ENCODE assay signal across 32 cellular contexts in genomic region chr17:72458301-72458700, GRCh38.
DNase-seq lines count a peak whose midpoint lies in the region; ATAC-seq, FAIRE-seq and TF ChIP-seq lines count a peak whose summit lies in the region.
"Had no signal": no experiment of that assay in that cellular context is flagged by ENCODE, and none has a peak within 500 bp of the region (broad histone marks: within the 10 kb centered on the region; RNA-seq: fewer than 3 reads in every experiment).

No MANE protein-coding gene starts in this region.

- H3K79me2 ChIP-seq in HepG2 (ENCODE audit: insufficient read depth, low read length): peaks cover 81% of the 10 kb centered on the region
- no peaks in the 10 kb centered on the region for H3K79me2 ChIP-seq in neural progenitor cell (ENCODE audit: low read depth)
- peaks cover 16% of the 10 kb centered on the region for H3K79me2 ChIP-seq in SK-N-SH (ENCODE audit: insufficient read depth)

- H3K9me2 ChIP-seq in SK-N-SH: no peaks in the 10 kb centered on the region

- H3F3A ChIP-seq in neural progenitor cell (ENCODE audit: low read depth) (no peaks in the 10 kb centered on the region), SK-N-SH (replicated peaks; ENCODE audit: insufficient read depth) (no peaks in the 10 kb centered on the region)

- no peak for TF ChIP-seq RAD21 in HepG2 (CRISPR knock-in tag; IDR thresholded peaks at IDR 0.05)
- TF ChIP-seq RAD21 in SK-N-SH (IDR thresholded peaks at IDR 0.05; ENCODE audit: low read length): no peak

- no peak overlapping the region for H3K4me3 Mint-ChIP-seq in neural progenitor cell
- no peak overlapping the region for H3K4me3 Mint-ChIP-seq in activated T-helper 2 cell treated with anti-CD3 and anti-CD28 coated beads, Interferon-gamma antibody, Interleukin-2, Interleukin-4, amounts not matched to agents 10 μg/mL and 5 μg/mL and 100 μg/mL, durations not matched to agents 14 hours and 24 hours and 36 hours (ENCODE audit: low read depth)
- H3K4me3 Mint-ChIP-seq: activated B cell treated with CpG ODN at 0.5 μM for 24 hours; activated CD4-positive, alpha-beta T cell treated with anti-CD3 and anti-CD28 coated beads, Interleukin-2, amount 10 ng/mL, durations not matched to agents 7 days and 5 days; activated naive CD8-positive, alpha-beta T cell treated with anti-CD3 and anti-CD28 coated beads, Interleukin-2, amount 50 U/mL, for 24 hours; CD8-positive, alpha-beta T cell; effector memory CD8-positive, alpha-beta T cell; naive thymus-derived CD4-positive, alpha-beta T cell; stimulated activated memory B cell treated with anti-CD40 and anti-IgM and Interleukin-4, amounts not matched to agents 10 μg/mL and 1 μg/mL and 100 μg/mL, for 72 hours; T-cell had no signal

- TF ChIP-seq EP300 in HepG2 (IDR thresholded peaks at IDR 0.05; ENCODE audit: low read depth in 2 of 2, low read length in 2 of 2) (no peak), HepG2 (CRISPR knock-in tag; IDR thresholded peaks at IDR 0.05; ENCODE audit: borderline replicate concordance) (no peak), SK-N-SH (IDR thresholded peaks at IDR 0.05; ENCODE audit: borderline replicate concordance in 1 of 2, low read depth in 1 of 2, low read length in 1 of 2) (no peak)

- FAIRE-seq in HepG2 (lab: Jason Lieb, UNC): no peak
- FAIRE-seq: A204.1, GM12878, RCC 7860 had no signal

- H3K4me1 ChIP-seq in HepG2 (ENCODE audit: insufficient read depth, low read length) (peaks cover 65% of the 10 kb centered on the region), right lobe of liver (no peaks in the 10 kb centered on the region), colonic mucosa (peaks cover 8% of the 10 kb centered on the region), neural progenitor cell (no peaks in the 10 kb centered on the region), SK-N-SH (ENCODE audit: control insufficient read depth in 1 of 2, insufficient read depth in 2 of 2, low read depth in 1 of 2, low read length in 1 of 2) (peaks cover 0 to 6% of the 10 kb centered on the region in 2 experiments; a peak in 1 of 4 replicates)
- H3K4me1 ChIP-seq: left lung had no signal

- TF ChIP-seq POLR2A in HepG2 (IDR thresholded peaks at IDR 0.05; ENCODE audit: insufficient read depth in 1 of 2, low read depth in 2 of 2, low read length in 2 of 2) (no peak), right lobe of liver (IDR thresholded peaks at IDR 0.05) (no peak)

- H4K20me1 ChIP-seq in HepG2 (ENCODE audit: insufficient read depth, low read length) (no peaks in the 10 kb centered on the region), neural progenitor cell (ENCODE audit: low read depth) (no peaks in the 10 kb centered on the region), SK-N-SH (ENCODE audit: insufficient read depth) (no peaks in the 10 kb centered on the region)

- H3K9me3 Mint-ChIP-seq in neural progenitor cell: peaks cover 14% of the 10 kb centered on the region
- no peaks in the 10 kb centered on the region for H3K9me3 Mint-ChIP-seq in activated T-helper 2 cell treated with anti-CD3 and anti-CD28 coated beads, Interferon-gamma antibody, Interleukin-2, Interleukin-4, amounts not matched to agents 10 μg/mL and 5 μg/mL and 100 μg/mL, durations not matched to agents 14 hours and 24 hours and 36 hours
- H3K9me3 Mint-ChIP-seq: activated B cell treated with CpG ODN at 0.5 μM for 24 hours; activated CD4-positive, alpha-beta T cell treated with anti-CD3 and anti-CD28 coated beads, Interleukin-2, amount 10 ng/mL, durations not matched to agents 7 days and 5 days; activated naive CD8-positive, alpha-beta T cell treated with anti-CD3 and anti-CD28 coated beads, Interleukin-2, amount 50 U/mL, for 24 hours; CD8-positive, alpha-beta T cell; effector memory CD8-positive, alpha-beta T cell; T-cell had no signal

- ATAC-seq in HepG2 (no peak), right lobe of liver (no peak), HG03342 (IDR thresholded peaks at IDR 0.05; ENCODE audit: unreplicated experiment) (no peak)
- ATAC-seq: activated naive CD8-positive, alpha-beta T cell treated with anti-CD3 and anti-CD28 coated beads, Interleukin-2, amount 50 U/mL, for 24 hours; CD8-positive, alpha-beta T cell; effector memory CD8-positive, alpha-beta T cell; GM12878; left lung; naive thymus-derived CD4-positive, alpha-beta T cell; stimulated activated memory B cell treated with anti-CD40 and anti-IgM and Interleukin-4, amounts not matched to agents 10 μg/mL and 1 μg/mL and 100 μg/mL, for 72 hours; T-cell had no signal

- H3K27me3 Mint-ChIP-seq in neural progenitor cell (ENCODE audit: insufficient read depth, low read depth): peaks cover 7% of the 10 kb centered on the region
- H3K27me3 Mint-ChIP-seq in activated T-helper 2 cell treated with anti-CD3 and anti-CD28 coated beads, Interferon-gamma antibody, Interleukin-2, Interleukin-4, amounts not matched to agents 10 μg/mL and 5 μg/mL and 100 μg/mL, durations not matched to agents 14 hours and 24 hours and 36 hours (ENCODE audit: low read depth): no peaks in the 10 kb centered on the region
- H3K27me3 Mint-ChIP-seq: activated B cell treated with CpG ODN at 0.5 μM for 24 hours; activated CD4-positive, alpha-beta T cell treated with anti-CD3 and anti-CD28 coated beads, Interleukin-2, amount 10 ng/mL, durations not matched to agents 7 days and 5 days; activated naive CD8-positive, alpha-beta T cell treated with anti-CD3 and anti-CD28 coated beads, Interleukin-2, amount 50 U/mL, for 24 hours; stimulated activated memory B cell treated with anti-CD40 and anti-IgM and Interleukin-4, amounts not matched to agents 10 μg/mL and 1 μg/mL and 100 μg/mL, for 72 hours had no signal

- WGBS in HepG2 (ENCODE audit: low lambda C conversion rate): 98% methylated on average over 9 of the region's 9 CpGs
- 63% methylated on average over 3 of the region's 9 CpGs for WGBS in right lobe of liver (ENCODE audit: insufficient coverage, low coverage, low lambda C conversion rate, missing lambda C conversion rate)
- 88% methylated on average over 9 of the region's 9 CpGs for WGBS in SK-N-SH (ENCODE audit: low lambda C conversion rate)

- POLR2A ChIA-PET in HepG2 (lab: Yijun Ruan, JAX) (no interaction called here), SK-N-SH (lab: Yijun Ruan, JAX) (no interaction called here)

- no TSS peak for BruUV-seq in HepG2 (replicated peaks; lab: Mats Ljungman, UMichigan)

- peaks cover 11% of the 10 kb centered on the region for H3K4me1 Mint-ChIP-seq in neural progenitor cell
- H3K4me1 Mint-ChIP-seq in activated T-helper 2 cell treated with anti-CD3 and anti-CD28 coated beads, Interferon-gamma antibody, Interleukin-2, Interleukin-4, amounts not matched to agents 10 μg/mL and 5 μg/mL and 100 μg/mL, durations not matched to agents 14 hours and 24 hours and 36 hours (ENCODE audit: low read depth): no peaks in the 10 kb centered on the region
- H3K4me1 Mint-ChIP-seq: activated B cell treated with CpG ODN at 0.5 μM for 24 hours; activated CD4-positive, alpha-beta T cell treated with anti-CD3 and anti-CD28 coated beads, Interleukin-2, amount 10 ng/mL, durations not matched to agents 7 days and 5 days; activated naive CD8-positive, alpha-beta T cell treated with anti-CD3 and anti-CD28 coated beads, Interleukin-2, amount 50 U/mL, for 24 hours; naive thymus-derived CD4-positive, alpha-beta T cell; stimulated activated memory B cell treated with anti-CD40 and anti-IgM and Interleukin-4, amounts not matched to agents 10 μg/mL and 1 μg/mL and 100 μg/mL, for 72 hours; T-cell had no signal

- H2AFZ ChIP-seq in HepG2 (ENCODE audit: low read length): no peak overlapping the region
- H2AFZ ChIP-seq in neural progenitor cell (replicated peaks): no peak overlapping the region
- no peak overlapping the region for H2AFZ ChIP-seq in SK-N-SH (ENCODE audit: low read depth)

- CTCF ChIA-PET in HepG2 (lab: Yijun Ruan, JAX; ENCODE audit: low intra/inter-chr PET ratio, low total read pairs): no interaction called here
- CTCF ChIA-PET in SK-N-SH (lab: Yijun Ruan, JAX): no interaction called here

- H3K9me3 ChIP-seq in HepG2 (ENCODE audit: low read length) (no peaks in the 10 kb centered on the region), right lobe of liver (no peaks in the 10 kb centered on the region), colonic mucosa (no peaks in the 10 kb centered on the region), neural progenitor cell (ENCODE audit: low read depth) (no peaks in the 10 kb centered on the region), SK-N-SH (no peaks in the 10 kb centered on the region)
- H3K9me3 ChIP-seq: left lung, SJSA1 had no signal

- in situ Hi-C loops in HepG2 (cut with HindIII; ENCODE audit: extremely low pct_ligation_motif_present, low pct_unique_long_range_greater_than_20kb): no loop called here

- H3K4me2 ChIP-seq in HepG2 (ENCODE audit: low read depth, low read length): no peak overlapping the region
- H3K4me2 ChIP-seq in neural progenitor cell: no peak overlapping the region
- H3K4me2 ChIP-seq in SK-N-SH: no peak overlapping the region

- H3K36me3 Mint-ChIP-seq in neural progenitor cell: no peaks in the 10 kb centered on the region
- no peaks in the 10 kb centered on the region for H3K36me3 Mint-ChIP-seq in activated T-helper 2 cell treated with anti-CD3 and anti-CD28 coated beads, Interferon-gamma antibody, Interleukin-2, Interleukin-4, amounts not matched to agents 10 μg/mL and 5 μg/mL and 100 μg/mL, durations not matched to agents 14 hours and 24 hours and 36 hours (ENCODE audit: low read depth)
- H3K36me3 Mint-ChIP-seq: CD8-positive, alpha-beta T cell; naive thymus-derived CD4-positive, alpha-beta T cell; stimulated activated memory B cell treated with anti-CD40 and anti-IgM and Interleukin-4, amounts not matched to agents 10 μg/mL and 1 μg/mL and 100 μg/mL, for 72 hours; T-cell had no signal

- intact Hi-C loops in HepG2 (cut with micrococcal nuclease; ENCODE audit: unreplicated experiment) (no loop called here), right lobe of liver (cut with DNase I) (no loop called here), colonic mucosa (cut with DNase I) (no loop called here)
- intact Hi-C loops in activated T-helper 2 cell treated with anti-CD3 and anti-CD28 coated beads, Interferon-gamma antibody, Interleukin-2, Interleukin-4, amounts not matched to agents 10 μg/mL and 5 μg/mL and 100 μg/mL, durations not matched to agents 14 hours and 24 hours and 36 hours (cut with micrococcal nuclease): no loop called here

- H3K27ac ChIP-seq in HepG2 (ENCODE audit: extremely low read length, insufficient read depth, low read length) (no peak overlapping the region), right lobe of liver (no peak overlapping the region), colonic mucosa (peak overlapping the region; percentile 64), neural progenitor cell (no peak overlapping the region), SK-N-SH (ENCODE audit: low read depth in 2 of 2, low read length in 1 of 2) (no peak overlapping the region)
- H3K27ac ChIP-seq: left lung, SJSA1 had no signal

- H3K27ac Mint-ChIP-seq in neural progenitor cell: peak overlapping the region; percentile 60
- no peak overlapping the region for H3K27ac Mint-ChIP-seq in activated T-helper 2 cell treated with anti-CD3 and anti-CD28 coated beads, Interferon-gamma antibody, Interleukin-2, Interleukin-4, amounts not matched to agents 10 μg/mL and 5 μg/mL and 100 μg/mL, durations not matched to agents 14 hours and 24 hours and 36 hours
- H3K27ac Mint-ChIP-seq: activated B cell treated with CpG ODN at 0.5 μM for 24 hours; activated CD4-positive, alpha-beta T cell treated with anti-CD3 and anti-CD28 coated beads, Interleukin-2, amount 10 ng/mL, durations not matched to agents 7 days and 5 days; activated naive CD8-positive, alpha-beta T cell treated with anti-CD3 and anti-CD28 coated beads, Interleukin-2, amount 50 U/mL, for 24 hours; CD8-positive, alpha-beta T cell; effector memory CD8-positive, alpha-beta T cell; naive thymus-derived CD4-positive, alpha-beta T cell; stimulated activated memory B cell treated with anti-CD40 and anti-IgM and Interleukin-4, amounts not matched to agents 10 μg/mL and 1 μg/mL and 100 μg/mL, for 72 hours; T-cell had no signal

- H3K4me3 ChIP-seq in HepG2 (replicated peaks in 1 of 3; ENCODE audit: insufficient read depth in 1 of 3, low read depth in 2 of 3, low read length in 3 of 3) (no peak overlapping the region), right lobe of liver (no peak overlapping the region), colonic mucosa (no peak overlapping the region), neural progenitor cell (no peak overlapping the region), SK-N-SH (ENCODE audit: low read depth in 2 of 2, low read length in 1 of 2) (no peak overlapping the region)
- H3K4me3 ChIP-seq: GM12878, left lung, SJSA1 had no signal

- no peak for TF ChIP-seq CTCF in HepG2 (CRISPR knock-in tag; IDR thresholded peaks at IDR 0.05)
- TF ChIP-seq CTCF in right lobe of liver (IDR thresholded peaks at IDR 0.05): no peak
- TF ChIP-seq CTCF in colonic mucosa (IDR thresholded peaks at IDR 0.05): no peak
- no peak for TF ChIP-seq CTCF in neural progenitor cell (IDR thresholded peaks at IDR 0.05)
- no peak for TF ChIP-seq CTCF in SK-N-SH (IDR thresholded peaks at IDR 0.05)

- no peak overlapping the region for H3K9ac ChIP-seq in HepG2 (ENCODE audit: insufficient read depth, low read depth, low read length)
- no peak overlapping the region for H3K9ac ChIP-seq in colonic mucosa (ENCODE audit: low read depth in 2 of 2, low read length in 2 of 2)
- H3K9ac ChIP-seq in neural progenitor cell: no peak overlapping the region
- no peak overlapping the region for H3K9ac ChIP-seq in SK-N-SH

- H3K36me3 ChIP-seq in HepG2 (replicated peaks in 1 of 2; ENCODE audit: control insufficient read depth in 1 of 2, insufficient read depth in 2 of 2, low read length in 2 of 2): no peaks in the 10 kb centered on the region
- no peaks in the 10 kb centered on the region for H3K36me3 ChIP-seq in right lobe of liver
- H3K36me3 ChIP-seq in colonic mucosa: no peaks in the 10 kb centered on the region
- no peaks in the 10 kb centered on the region for H3K36me3 ChIP-seq in neural progenitor cell
- H3K36me3 ChIP-seq in SK-N-SH (replicated peaks in 1 of 2; ENCODE audit: control insufficient read depth in 1 of 2, insufficient read depth in 2 of 2, low read length in 1 of 2): no peaks in the 10 kb centered on the region
- H3K36me3 ChIP-seq: left lung, SJSA1 had no signal

- H3K27me3 ChIP-seq in HepG2 (ENCODE audit: control insufficient read depth in 1 of 2, insufficient read depth in 2 of 2, low read length in 2 of 2) (no peaks in the 10 kb centered on the region), right lobe of liver (no peaks in the 10 kb centered on the region), colonic mucosa (no peaks in the 10 kb centered on the region), neural progenitor cell (no peaks in the 10 kb centered on the region), SK-N-SH (ENCODE audit: insufficient read depth) (no peaks in the 10 kb centered on the region)
- H3K27me3 ChIP-seq: left lung, SJSA1 had no signal

- no peak for DNase-seq in HepG2 (ENCODE audit: low spot score)
- no peak for DNase-seq in right lobe of liver
- no peak for DNase-seq in colonic mucosa
- no peak for DNase-seq in neural progenitor cell (ENCODE audit: low spot score)
- no peak for DNase-seq in SW480 (ENCODE audit: low spot score)
- no peak for DNase-seq in activated T-helper 2 cell treated with anti-CD3 and anti-CD28 coated beads, Interferon-gamma antibody, Interleukin-2, Interleukin-4, amounts not matched to agents 10 μg/mL and 5 μg/mL and 100 μg/mL, durations not matched to agents 14 hours and 24 hours and 36 hours (ENCODE audit: low spot score)
- DNase-seq in SK-N-SH: no peak
- DNase-seq: activated B cell treated with CpG ODN at 0.5 μM for 24 hours; activated CD4-positive, alpha-beta T cell treated with anti-CD3 and anti-CD28 coated beads, Interleukin-2, amount 10 ng/mL, durations not matched to agents 7 days and 5 days; activated naive CD8-positive, alpha-beta T cell treated with anti-CD3 and anti-CD28 coated beads, Interleukin-2, amount 50 U/mL, for 24 hours; activated T-cell treated with anti-CD3 and anti-CD28 coated beads, Interleukin-2, amount 50 U/mL, for 1 hour; AML-193; caudate nucleus; CD8-positive, alpha-beta T cell; DMS153; effector memory CD8-positive, alpha-beta T cell; erythroblast; H7; left lung; naive thymus-derived CD4-positive, alpha-beta T cell; NCI-H1417 treated with DMSO at 0.1 percent for 48 hours; NCI-H2081 treated with DMSO at 0.1 percent for 48 hours; NCI-H345; NCI-H69; occipital lobe; T-cell had no signal
